Comparison of ENCODE assay signal across 1 cellular context in the genomic region with DNA sequence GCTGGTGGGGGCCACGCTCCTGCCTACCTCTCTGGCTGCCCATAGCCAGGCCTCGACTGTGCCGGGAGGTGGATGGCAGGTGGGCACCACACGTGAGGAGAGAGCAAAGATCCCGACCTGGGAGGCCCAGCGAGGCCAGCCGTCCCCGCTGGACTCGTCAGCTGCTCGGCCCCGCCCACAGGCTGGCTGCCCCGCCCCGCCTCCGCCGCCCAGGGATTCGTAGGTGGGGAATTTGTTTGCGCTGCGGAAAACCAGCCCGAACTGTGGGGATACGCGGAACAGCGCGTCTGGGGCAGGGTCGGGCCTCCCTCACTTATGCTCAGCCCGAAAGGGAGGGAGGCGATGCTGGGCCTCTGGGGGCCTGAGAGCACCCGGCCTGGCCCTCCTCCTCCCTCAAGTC.
A peak's percentile ranks its signal among the peaks of the same experiment; 100 is the strongest.
TF ChIP-seq lines count a peak whose summit lies in the region.

No MANE protein-coding gene starts in this region.

TF ChIP-seq in H1, 55 proteins besides CTCF, POLR2A, EP300 and RAD21:
- TF ChIP-seq, protein P1, sequence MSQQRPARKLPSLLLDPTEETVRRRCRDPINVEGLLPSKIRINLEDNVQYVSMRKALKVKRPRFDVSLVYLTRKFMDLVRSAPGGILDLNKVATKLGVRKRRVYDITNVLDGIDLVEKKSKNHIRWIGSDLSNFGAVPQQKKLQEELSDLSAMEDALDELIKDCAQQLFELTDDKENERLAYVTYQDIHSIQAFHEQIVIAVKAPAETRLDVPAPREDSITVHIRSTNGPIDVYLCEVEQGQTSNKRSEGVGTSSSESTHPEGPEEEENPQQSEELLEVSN (IDR thresholded peaks at IDR 0.05), result peak; percentile 47
- TF ChIP-seq, protein P2, sequence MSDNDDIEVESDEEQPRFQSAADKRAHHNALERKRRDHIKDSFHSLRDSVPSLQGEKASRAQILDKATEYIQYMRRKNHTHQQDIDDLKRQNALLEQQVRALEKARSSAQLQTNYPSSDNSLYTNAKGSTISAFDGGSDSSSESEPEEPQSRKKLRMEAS (IDR thresholded peaks at IDR 0.05), result peak; percentile 69
- TF ChIP-seq PHF8 (conservative IDR thresholded peaks at IDR 0.05; ENCODE audit: low read depth, low read length) (no peak), GABPA (IDR thresholded peaks at IDR 0.05; ENCODE audit: borderline replicate concordance, insufficient read depth, low read length) (0 out of 2 replicates have a peak, but pooled peaks have one; percentile 25), FOSL1 (IDR thresholded peaks at IDR 0.05; ENCODE audit: insufficient read depth, low read depth, low read length) (no peak), SP1 (IDR thresholded peaks at IDR 0.05; ENCODE audit: low read depth, low read length) (no peak)
